In the genomic region with DNA sequence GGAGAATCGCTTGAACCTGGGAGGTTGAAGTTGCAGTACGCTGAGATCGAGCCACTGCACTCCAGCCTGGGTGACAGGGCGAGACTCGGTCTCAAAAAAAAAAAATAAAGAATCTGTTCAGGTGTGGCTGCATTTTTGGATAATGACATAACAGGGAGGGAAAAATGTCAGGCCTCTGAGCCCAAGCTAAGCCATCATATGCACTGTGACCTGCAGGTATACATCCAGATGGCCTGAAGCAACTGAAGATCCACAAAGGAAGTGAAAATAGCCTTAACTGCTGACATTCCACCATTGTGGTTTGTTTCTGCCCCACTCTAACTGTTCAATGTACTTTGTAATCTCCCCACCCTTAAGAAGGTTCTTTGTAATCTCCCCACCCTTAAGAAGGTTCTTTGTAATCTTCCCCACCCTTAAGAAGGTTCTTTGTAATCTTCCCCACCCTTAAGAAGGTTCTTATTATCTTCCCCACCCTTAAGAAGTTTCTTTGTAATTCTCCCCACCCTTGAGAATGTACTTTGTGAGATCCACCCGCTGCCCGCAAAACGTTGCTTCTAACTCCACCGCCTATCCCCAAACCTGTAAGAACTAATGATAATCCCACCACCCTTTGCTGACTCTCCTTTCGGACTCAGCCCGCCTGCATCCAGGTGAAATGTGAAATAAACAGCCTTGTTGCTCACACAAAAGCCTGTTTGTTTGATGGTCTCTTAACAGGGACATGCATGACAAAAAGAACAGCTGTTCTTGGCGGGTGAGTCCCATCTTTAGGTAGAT, we compare ENCODE assay signal across 4 cellular contexts. TPM values are rescaled to one million over a fixed set of nuclear protein-coding genes. Genes with fewer than 3 reads are reported as not detected.
"Had no signal": no experiment of that assay in that cellular context is flagged by ENCODE, and none has a peak within 500 bp of the region (broad histone marks: within the 10 kb centered on the region; RNA-seq: fewer than 3 reads in every experiment).

No MANE protein-coding gene starts in this region.

RNA-seq across cellular contexts. Expression of gene A4GALT, which starts 19.8 kb away (rescaled TPM):
- total RNA-seq: activated CD4-positive, alpha-beta T cell treated with anti-CD3 and anti-CD28 coated beads, Interleukin-2, amount 10 ng/mL, durations not matched to agents 24 days and 14 days; activated naive CD4-positive, alpha-beta T cell treated with anti-CD3 and anti-CD28 coated beads for 36 hours; activated naive CD8-positive, alpha-beta T cell treated with anti-CD3 and anti-CD28 coated beads, Interleukin-2, amount 10 ng/mL, durations not matched to agents 7 days and 5 days; T-helper 2 cell treated with Interferon-gamma antibody and Interleukin-4, amounts not matched to agents 100 ng/mL and 5 ng/mL, for 36 hours had no signal
